ENCODE assay signal across 8 cellular contexts in the genomic region with DNA sequence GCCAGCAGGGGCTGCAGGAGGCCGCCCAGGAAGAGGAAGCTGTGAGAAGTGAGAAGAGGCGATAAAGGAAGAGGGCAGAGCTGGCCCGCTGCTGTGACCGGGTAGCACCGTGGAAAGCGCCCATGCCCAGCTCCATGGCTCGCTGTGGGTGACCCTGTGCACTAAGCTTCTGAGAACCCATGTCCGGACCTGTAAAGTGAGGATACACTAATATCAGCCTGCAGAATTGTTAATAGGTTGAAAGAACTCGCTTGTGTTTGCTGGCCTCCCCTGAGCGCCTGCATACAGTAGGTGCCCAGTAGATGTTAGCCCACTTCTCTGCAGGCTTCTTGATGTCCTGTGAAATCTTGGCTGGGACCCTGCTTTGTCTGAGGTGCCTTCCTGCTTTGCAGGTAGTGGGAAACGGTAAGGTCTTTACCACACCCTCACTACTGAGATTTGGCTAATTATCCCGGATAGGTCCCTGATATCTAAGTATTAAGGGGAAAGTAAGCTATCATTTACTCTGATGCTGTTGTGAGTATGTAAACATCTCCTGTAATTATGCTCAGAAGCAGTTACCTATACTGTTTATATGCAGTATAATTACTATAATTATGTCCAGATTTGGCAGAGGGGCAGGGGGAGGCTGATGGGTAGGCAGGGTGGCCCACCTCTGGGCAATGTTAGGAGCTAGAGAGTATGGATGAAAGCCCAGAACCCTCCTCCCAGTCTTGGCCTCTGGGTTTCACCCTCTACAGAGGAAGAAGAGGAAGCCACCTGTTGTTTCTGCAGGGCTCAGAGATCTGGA. TPM values are rescaled to one million over a fixed set of nuclear protein-coding genes. Genes with fewer than 3 reads are reported as not detected.
DNase-seq lines count a peak whose midpoint lies in the region; ATAC-seq, FAIRE-seq and TF ChIP-seq lines count a peak whose summit lies in the region.

No MANE protein-coding gene starts in this region.

- 17 to 29% (median 23%) methylated on average over 12 of the region's 12 CpGs for WGBS in adrenal gland, 4 donors
- WGBS in liver: 41% methylated on average over 12 of the region's 12 CpGs
- 12 to 20% methylated on average over 12 of the region's 12 CpGs for WGBS in testis, 2 donors

- H3K4me3 ChIP-seq in CD8-positive, alpha-beta memory T cell (ENCODE audit: low read length): peak overlapping the region; percentile 72
- H3K4me3 ChIP-seq in MM.1S (ENCODE audit: low read length) (peak overlapping the region; percentile 45; the same call in 1 of the 2 replicates), adrenal gland (peak overlapping the region in 2 of 4 donors; percentile 39 to 77), liver (ENCODE audit: low read depth in 1 of 3, low read length in 3 of 3) (peak overlapping the region in 2 of 3 donors; percentile 60 to 64), testis (peak overlapping the region; percentile 60 to 72)

- TF ChIP-seq CTCF in MM.1S (IDR thresholded peaks at IDR 0.05; ENCODE audit: low read length) (no peak), adrenal gland (IDR thresholded peaks at IDR 0.05) (no peak), liver (IDR thresholded peaks at IDR 0.05; ENCODE audit: low read depth, low read length, missing input control) (no peak), testis (IDR thresholded peaks at IDR 0.05) (no peak)

- peaks cover 43 to 56% (median 54%) of the 10 kb centered on the region in 3 donors for H3K4me1 Mint-ChIP-seq in CD8-positive, alpha-beta memory T cell

- POLR2A ChIA-PET in CD8-positive, alpha-beta memory T cell (lab: Charles Lee): interaction anchor here (0.5 to 3.7 kb wide), 5 partner anchors 9 to 72 kb away, joined by 3 to 28 read pairs (median 4); no protein-coding TSS in a partner anchor

- H3K27me3 Mint-ChIP-seq in CD8-positive, alpha-beta memory T cell: peaks cover 2 to 10% of the 10 kb centered on the region in 2 donors

- H3K4me3 Mint-ChIP-seq in CD8-positive, alpha-beta memory T cell: peak overlapping the region; percentile 89 to 96 (median 92)

- H3K4me1 ChIP-seq in CD8-positive, alpha-beta memory T cell (ENCODE audit: insufficient read depth, low read length): peaks cover 43% of the 10 kb centered on the region
- H3K4me1 ChIP-seq in MM.1S (ENCODE audit: low read length) (no peaks in the 10 kb centered on the region), adrenal gland (replicated peaks in 1 of 2) (peaks cover 11 to 36% of the 10 kb centered on the region in 2 donors), liver (ENCODE audit: control insufficient read depth in 4 of 4, insufficient read depth in 4 of 4, low read length in 3 of 4) (peaks cover 0 to 49% (median 28%) of the 10 kb centered on the region in 4 donors), testis (peaks cover 16% of the 10 kb centered on the region)

- H3K27ac Mint-ChIP-seq in CD8-positive, alpha-beta memory T cell: peak overlapping the region; percentile 75 to 97 (median 86)

- H3F3A ChIP-seq in MM.1S (ENCODE audit: insufficient read depth, low read length): no peaks in the 10 kb centered on the region

- H3K36me3 ChIP-seq in CD8-positive, alpha-beta memory T cell (ENCODE audit: insufficient read depth, low read length): no peaks in the 10 kb centered on the region
- H3K36me3 ChIP-seq in MM.1S (replicated peaks; ENCODE audit: insufficient read depth, low read length): no peaks in the 10 kb centered on the region
- no peaks in the 10 kb centered on the region for H3K36me3 ChIP-seq in adrenal gland (replicated peaks in 1 of 2)
- no peaks in the 10 kb centered on the region for H3K36me3 ChIP-seq in liver (ENCODE audit: control insufficient read depth in 4 of 4, insufficient read depth in 3 of 4, low read depth in 1 of 4, low read length in 3 of 4)
- H3K36me3 ChIP-seq in testis (ENCODE audit: low read depth, missing control alignments): no peaks in the 10 kb centered on the region

- H3K79me2 ChIP-seq in MM.1S (ENCODE audit: low read length): no peaks in the 10 kb centered on the region

- H3K9me3 Mint-ChIP-seq in CD8-positive, alpha-beta memory T cell: peaks cover 0 to 2% (median 0%) of the 10 kb centered on the region in 5 donors

- H3K36me3 Mint-ChIP-seq in CD8-positive, alpha-beta memory T cell: peaks cover 0 to 6% (median 0%) of the 10 kb centered on the region in 3 donors

- no peak for TF ChIP-seq POLR2A in adrenal gland (IDR thresholded peaks at IDR 0.05)
- no peak for TF ChIP-seq POLR2A in testis (IDR thresholded peaks at IDR 0.05)
- no peak for TF ChIP-seq POLR2A in H54 (IDR thresholded peaks at IDR 0.05; ENCODE audit: low read depth, low read length)

- TF ChIP-seq RAD21 in liver (IDR thresholded peaks at IDR 0.05): peak in 1 of 2 donors; percentile 27

- no peaks in the 10 kb centered on the region for H3K9me3 ChIP-seq in CD8-positive, alpha-beta memory T cell (ENCODE audit: low read length)
- H3K9me3 ChIP-seq in MM.1S (replicated peaks; ENCODE audit: insufficient read depth, low read length) (no peaks in the 10 kb centered on the region), adrenal gland (replicated peaks in 1 of 3) (no peaks in the 10 kb centered on the region), liver (ENCODE audit: control insufficient read depth in 4 of 4, low read length in 3 of 4) (no peaks in the 10 kb centered on the region), testis (no peaks in the 10 kb centered on the region)

- intact Hi-C loops in adrenal gland (cut with DNase I) (no loop called here), testis (cut with DNase I; ENCODE audit: low total_unique reads) (no loop called here)

- H4K20me1 ChIP-seq in MM.1S (ENCODE audit: insufficient read depth, low read length): no peaks in the 10 kb centered on the region

- DNase-seq in CD8-positive, alpha-beta memory T cell: peak in 2 of 5 donors; percentile 20 to 60
- no peak for DNase-seq in MM.1S
- DNase-seq in adrenal gland: peak in 3 of 7 donors; percentile 57 to 71 (median 62)
- DNase-seq in testis: no peak
- DNase-seq in DMS79 (lab: John Stamatoyannopoulos, UW): no peak
- DNase-seq in H54 (ENCODE audit: insufficient read length, low spot score): no peak

- CTCF ChIA-PET in CD8-positive, alpha-beta memory T cell (lab: Charles Lee): interaction anchor here (0.6 to 2.9 kb wide), 12 partner anchors 9 to 380 kb away, joined by 3 to 17 read pairs (median 3); no protein-coding TSS in a partner anchor

- H3K4me2 ChIP-seq in MM.1S (ENCODE audit: low read depth, low read length): peak overlapping the region; percentile 73; the same call in 1 of the 2 replicates

- no peaks in the 10 kb centered on the region for H3K9me2 ChIP-seq in MM.1S (replicated peaks; ENCODE audit: insufficient read depth, low read length)

- no peak overlapping the region for H3K9ac ChIP-seq in MM.1S (ENCODE audit: low read length)
- H3K9ac ChIP-seq in liver (ENCODE audit: low read depth in 1 of 2, low read length in 2 of 2): no peak overlapping the region

- peak overlapping the region; percentile 76 for H3K27ac ChIP-seq in CD8-positive, alpha-beta memory T cell (ENCODE audit: low read depth, low read length)
- H3K27ac ChIP-seq in MM.1S (ENCODE audit: low read length) (no peak overlapping the region), adrenal gland (peak overlapping the region in 4 of 5 donors; percentile 45 to 95 (median 76)), liver (ENCODE audit: low read depth in 1 of 2, low read length in 2 of 2) (peak overlapping the region; percentile 80 to 92), testis (peak overlapping the region; percentile 10 to 90)

- H3K27me3 ChIP-seq in CD8-positive, alpha-beta memory T cell (ENCODE audit: insufficient read depth, low read length, poor library complexity, severe bottlenecking): no peaks in the 10 kb centered on the region
- peaks cover 26% of the 10 kb centered on the region; the same call in 1 of the 2 replicates for H3K27me3 ChIP-seq in MM.1S (replicated peaks; ENCODE audit: insufficient read depth, low read length)
- no peaks in the 10 kb centered on the region for H3K27me3 ChIP-seq in adrenal gland
- no peaks in the 10 kb centered on the region for H3K27me3 ChIP-seq in liver (ENCODE audit: control insufficient read depth in 4 of 4, insufficient read depth in 4 of 4, low read length in 3 of 4)
- no peaks in the 10 kb centered on the region for H3K27me3 ChIP-seq in testis

- ATAC-seq in GM21367 (IDR thresholded peaks at IDR 0.05; ENCODE audit: unreplicated experiment): no peak

- no peak overlapping the region for H2AFZ ChIP-seq in MM.1S (ENCODE audit: low read length)

- FAIRE-seq in H54 (lab: Jason Lieb, UNC): no peak

RNA-seq across cellular contexts. Expression of a gene that starts 1.2 kb away (rescaled TPM):
- total RNA-seq in CD8-positive, alpha-beta memory T cell: 10 to 100 TPM in 1 of 2 experiments, 1 to 10 TPM in 1; 9.9 to 10.6 TPM
- polyA plus RNA-seq in CD8-positive, alpha-beta memory T cell: 5.5 TPM
- 10 to 100 TPM; 23.7 to 53.7 (median 32.0) TPM for total RNA-seq in adrenal gland
- 10 to 100 TPM in 1 of 3 donors, 1 to 10 TPM in 2; 4.9 to 15.2 (median 8.8) TPM for polyA plus RNA-seq in adrenal gland
- 10 to 100 TPM; 19.3 to 21.2 TPM for total RNA-seq in liver
- polyA plus RNA-seq in liver: 1 to 10 TPM; 3.3 to 5.7 TPM
- total RNA-seq in testis: 1 to 10 TPM; 8.4 to 8.5 TPM
- 9.8 TPM for polyA plus RNA-seq in testis (ENCODE audit: insufficient read depth, low read depth, low replicate concordance)

RNA-seq across cellular contexts. Expression of a gene that starts 46.7 kb away (rescaled TPM):
- total RNA-seq in CD8-positive, alpha-beta memory T cell: 1,000 to 10,000 TPM; 3,916 to 3,935 TPM
- 4,910 TPM for polyA plus RNA-seq in CD8-positive, alpha-beta memory T cell
- 1,000 to 10,000 TPM in 7 of 8 donors, 100 to 1,000 TPM in 1; 776 to 1,829 (median 1,308) TPM for total RNA-seq in adrenal gland
- 1,000 to 10,000 TPM; 1,074 to 1,454 (median 1,425) TPM for polyA plus RNA-seq in adrenal gland
- total RNA-seq in liver: 1,000 to 10,000 TPM in 1 of 2 donors, 100 to 1,000 TPM in 1; 289 to 1,115 TPM
- 100 to 1,000 TPM; 365 to 620 TPM for polyA plus RNA-seq in liver
- total RNA-seq in testis: 100 to 1,000 TPM; 464 to 925 TPM
- polyA plus RNA-seq in testis (ENCODE audit: insufficient read depth, low read depth, low replicate concordance): 1,294 TPM
